ENCODE assay signal across 11 cellular contexts in the genomic region with DNA sequence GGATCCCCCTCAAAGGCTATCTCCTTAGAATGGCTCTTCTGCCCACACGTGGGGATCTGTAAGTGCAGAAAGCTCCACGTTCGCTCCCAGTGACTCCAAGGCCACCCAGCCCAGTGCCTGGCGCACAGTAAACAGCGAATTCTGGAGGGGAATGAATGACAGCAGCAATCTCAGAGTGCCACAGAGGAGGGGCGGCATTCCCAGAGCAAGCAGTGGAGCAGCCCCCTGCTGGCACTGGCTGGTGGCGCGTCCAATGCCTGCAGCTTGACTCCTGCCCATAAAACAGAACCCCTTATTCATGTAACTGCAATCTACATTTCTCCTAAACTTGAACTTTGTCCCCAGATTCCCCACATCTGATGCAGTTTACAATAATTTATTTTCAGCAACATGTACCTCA. TPM values are rescaled to one million over a fixed set of nuclear protein-coding genes. Genes with fewer than 3 reads are reported as not detected.
DNase-seq lines count a peak whose midpoint lies in the region; ATAC-seq, FAIRE-seq and TF ChIP-seq lines count a peak whose summit lies in the region.
"Had no signal": no experiment of that assay in that cellular context is flagged by ENCODE, and none has a peak within 500 bp of the region (broad histone marks: within the 10 kb centered on the region; RNA-seq: fewer than 3 reads in every experiment).

No MANE protein-coding gene starts in this region.

- H4K91ac ChIP-seq in H9 (ENCODE audit: insufficient read length, low read depth, low read length), result no peak overlapping the region

- BruUV-seq in HepG2 (replicated peaks; lab: Mats Ljungman, UMichigan), result no TSS peak

- H3K56ac ChIP-seq in H9 (ENCODE audit: insufficient read length, low read depth, low read length), result no peak overlapping the region

- H4K8ac ChIP-seq in H9 (replicated peaks; ENCODE audit: insufficient read length, low read depth, low read length), result no peak overlapping the region

- H2BK120ac ChIP-seq in H9 (ENCODE audit: low read depth, low read length, poor library complexity, severe bottlenecking), result no peak overlapping the region

- H3K9me3 ChIP-seq in H9 (ENCODE audit: control insufficient read depth, low read depth, low read length), result no peaks in the 10 kb centered on the region
- no peaks in the 10 kb centered on the region for H3K9me3 ChIP-seq in HepG2 (ENCODE audit: low read length)

- no peak overlapping the region for H2BK12ac ChIP-seq in H9 (ENCODE audit: insufficient read length, low read depth, low read length)

- H3K4me3 ChIP-seq in HepG2 (replicated peaks in 1 of 3; ENCODE audit: insufficient read depth in 1 of 3, low read depth in 2 of 3, low read length in 3 of 3), result no peak overlapping the region

- no peak overlapping the region for H3K4ac ChIP-seq in H9 (ENCODE audit: low read depth, low read length)

- DNase-seq in Caki2 (ENCODE audit: low read depth), result peak; percentile 15
- DNase-seq in H9, result peak; percentile 71
- DNase-seq in HepG2 (ENCODE audit: low spot score), result peak; percentile 14
- no peak for DNase-seq in GM19238 (ENCODE audit: insufficient read length, low spot score)
- DNase-seq in cortex of kidney (lab: John Stamatoyannopoulos, UW), result no peak
- no peak for DNase-seq in GM12891 (ENCODE audit: insufficient read length, low spot score)
- no peak for DNase-seq in SW 1271 (lab: John Stamatoyannopoulos, UW)
- DNase-seq: activated naive CD8-positive, alpha-beta T cell treated with anti-CD3 and anti-CD28 coated beads, Interleukin-2, amount 10 ng/mL, durations not matched to agents 7 days and 5 days had no signal

- WGBS in H9 (ENCODE audit: extremely low coverage, insufficient read length, low lambda C conversion rate), result no CpG with 5 or more reads among the region's 8 CpGs
- 6% methylated on average over 3 of the region's 8 CpGs for WGBS in HepG2 (ENCODE audit: low lambda C conversion rate)

- H4K20me1 ChIP-seq in H9 (ENCODE audit: control insufficient read depth, insufficient read depth, insufficient read length) (no peaks in the 10 kb centered on the region), HepG2 (ENCODE audit: insufficient read depth, low read length) (no peaks in the 10 kb centered on the region)

- intact Hi-C loops in HepG2 (cut with micrococcal nuclease; ENCODE audit: unreplicated experiment), result loop anchor here (2.0 kb wide), 1 partner anchor 265 kb away; no protein-coding TSS in a partner anchor

- POLR2A ChIA-PET in HepG2 (lab: Yijun Ruan, JAX), result no interaction called here

- peak; percentile 64 for FAIRE-seq in HepG2 (lab: Jason Lieb, UNC)
- FAIRE-seq in GM12891 (lab: Jason Lieb, UNC), result no peak

- H2AFZ ChIP-seq in H9 (ENCODE audit: low read length) (no peak overlapping the region), HepG2 (ENCODE audit: low read length) (no peak overlapping the region)

- H3K79me1 ChIP-seq in H9 (ENCODE audit: insufficient read depth, low read depth, low read length, poor library complexity, severe bottlenecking), result no peaks in the 10 kb centered on the region

- no peak overlapping the region for H3K18ac ChIP-seq in H9 (ENCODE audit: insufficient read length, low read depth, low read length)

- no peak overlapping the region for H3K4me2 ChIP-seq in H9 (ENCODE audit: insufficient read depth, insufficient read length, low read length)
- peak overlapping the region; percentile 41; the same call in 1 of the 2 replicates for H3K4me2 ChIP-seq in HepG2 (ENCODE audit: low read depth, low read length)

- H2BK20ac ChIP-seq in H9 (ENCODE audit: low read depth, low read length, poor library complexity, severe bottlenecking), result no peak overlapping the region

- peaks cover 2% of the 10 kb centered on the region; the same call in 1 of the 2 replicates for H3K4me1 ChIP-seq in H9 (ENCODE audit: insufficient read depth, low read length)
- 0 out of 2 replicates have a peak, but pooled peaks cover 4% of the 10 kb centered on the region for H3K4me1 ChIP-seq in HepG2 (ENCODE audit: insufficient read depth, low read length)

- no peak overlapping the region for H3T11ph ChIP-seq in H9 (ENCODE audit: low read length)

- H2BK15ac ChIP-seq in H9 (ENCODE audit: low read depth, low read length), result no peak overlapping the region

- no peak; the same call in 1 of the 2 replicates for TF ChIP-seq RAD21 in HepG2 (CRISPR knock-in tag; IDR thresholded peaks at IDR 0.05)

- no peak overlapping the region for H3K23ac ChIP-seq in H9 (ENCODE audit: insufficient read length, low read depth, low read length)

- in situ Hi-C loops in Caki2 (cut with HindIII; ENCODE audit: low pct_unique_long_range_greater_than_20kb, low sequenced_read_pairs), result no loop called here
- in situ Hi-C loops in HepG2 (cut with HindIII; ENCODE audit: extremely low pct_ligation_motif_present, low pct_unique_long_range_greater_than_20kb), result no loop called here

- TF ChIP-seq CTCF in H9 (conservative IDR thresholded peaks at IDR 0.05) (peak; percentile 69), VCaP (conservative IDR thresholded peaks at IDR 0.05) (peak; percentile 87), HepG2 (CRISPR knock-in tag; IDR thresholded peaks at IDR 0.05) (peak; percentile 73)

- H3K4me3 Mint-ChIP-seq in H9, result no peak overlapping the region
- H3K4me3 Mint-ChIP-seq: activated naive CD8-positive, alpha-beta T cell treated with anti-CD3 and anti-CD28 coated beads, Interleukin-2, amount 10 ng/mL, durations not matched to agents 7 days and 5 days had no signal

- peaks cover 31 to 33% of the 10 kb centered on the region in 2 experiments for H3K4me1 Mint-ChIP-seq in H9

- H3K9ac ChIP-seq in H9 (ENCODE audit: extremely low read depth, insufficient read length, low read length), result no peak overlapping the region
- no peak overlapping the region for H3K9ac ChIP-seq in HepG2 (ENCODE audit: insufficient read depth, low read depth, low read length)

- no peak for TF ChIP-seq EP300 in HepG2 (IDR thresholded peaks at IDR 0.05; ENCODE audit: low read depth in 2 of 2, low read length in 2 of 2)
- TF ChIP-seq EP300 in HepG2 (CRISPR knock-in tag; IDR thresholded peaks at IDR 0.05; ENCODE audit: borderline replicate concordance), result no peak

- H3K27me3 Mint-ChIP-seq in H9 (ENCODE audit: low read depth), result peaks cover 98% of the 10 kb centered on the region

- no peak for TF ChIP-seq POLR2A in HepG2 (IDR thresholded peaks at IDR 0.05; ENCODE audit: insufficient read depth in 1 of 2, low read depth in 2 of 2, low read length in 2 of 2)
- TF ChIP-seq POLR2A in GM12891 (IDR thresholded peaks at IDR 0.05; ENCODE audit: low read depth, low read length), result no peak

- H3K27me3 ChIP-seq in H9 (ENCODE audit: insufficient read depth, low read length), result peaks cover 39% of the 10 kb centered on the region
- peaks cover 3 to 59% of the 10 kb centered on the region in 2 experiments; a peak in 3 of 5 replicates for H3K27me3 ChIP-seq in HepG2 (ENCODE audit: control insufficient read depth in 1 of 2, insufficient read depth in 2 of 2, low read length in 2 of 2)

- no peaks in the 10 kb centered on the region for H3K36me3 ChIP-seq in HepG2 (replicated peaks in 1 of 2; ENCODE audit: control insufficient read depth in 1 of 2, insufficient read depth in 2 of 2, low read length in 2 of 2)

- no peak overlapping the region for H3K27ac Mint-ChIP-seq in H9
- H3K27ac Mint-ChIP-seq: activated naive CD8-positive, alpha-beta T cell treated with anti-CD3 and anti-CD28 coated beads, Interleukin-2, amount 10 ng/mL, durations not matched to agents 7 days and 5 days had no signal

- no peak overlapping the region for H2BK5ac ChIP-seq in H9 (ENCODE audit: insufficient read length, low read length)

- no peak overlapping the region for H4K5ac ChIP-seq in H9 (ENCODE audit: insufficient read length, low read depth, low read length)

- H3K36me3 Mint-ChIP-seq in H9 (ENCODE audit: insufficient read depth in 1 of 3, low read depth in 3 of 3), result no peaks in the 10 kb centered on the region
- H3K36me3 Mint-ChIP-seq: activated naive CD8-positive, alpha-beta T cell treated with anti-CD3 and anti-CD28 coated beads, Interleukin-2, amount 10 ng/mL, durations not matched to agents 7 days and 5 days had no signal

- 0 out of 2 replicates have a peak overlapping the region, but pooled peaks have one; percentile 24 for H3K14ac ChIP-seq in H9 (ENCODE audit: insufficient read depth, low read length)

- H3K9me3 Mint-ChIP-seq in H9, result peaks cover 0 to 3% of the 10 kb centered on the region in 2 experiments; a peak in 2 of 5 replicates
- H3K9me3 Mint-ChIP-seq: activated naive CD8-positive, alpha-beta T cell treated with anti-CD3 and anti-CD28 coated beads, Interleukin-2, amount 10 ng/mL, durations not matched to agents 7 days and 5 days had no signal

- no peak overlapping the region for H2AK5ac ChIP-seq in H9 (ENCODE audit: insufficient read length, low read length)

- peak; percentile 97 for ATAC-seq in HepG2

- H3K79me2 ChIP-seq in H9 (ENCODE audit: insufficient read depth, low read length) (no peaks in the 10 kb centered on the region), HepG2 (ENCODE audit: insufficient read depth, low read length) (no peaks in the 10 kb centered on the region)

- CTCF ChIA-PET in HepG2 (lab: Yijun Ruan, JAX; ENCODE audit: low intra/inter-chr PET ratio, low total read pairs), result interaction anchor here (1.6 kb wide), 1 partner anchor 265 kb away, joined by 7 read pairs; no protein-coding TSS in a partner anchor

- peaks cover 7% of the 10 kb centered on the region for H3K23me2 ChIP-seq in H9 (ENCODE audit: insufficient read length, low read depth, low read length, poor library complexity, severe bottlenecking)

- H3K27ac ChIP-seq in H9 (ENCODE audit: insufficient read length, low read depth, low read length) (no peak overlapping the region), VCaP (no peak overlapping the region), HepG2 (ENCODE audit: extremely low read length, insufficient read depth, low read length) (no peak overlapping the region)

RNA-seq across cellular contexts. Expression of a gene that starts 6.9 kb away (rescaled TPM):
- total RNA-seq in Caki2 (2014; rRNA removed; shearing (Covaris generic); ENCODE audit: low replicate concordance), result not detected in 2 replicates
- total RNA-seq in H9 (2021) (not detected in 2 replicates), HepG2 (2016; rRNA removed; fragmentation: Illumina TruSeq; extraction: Trizol) (not detected in 2 replicates)
- not detected in 2 replicates for total RNA-seq in HepG2 (2016; cell fraction: cytosol; rRNA removed; fragmentation: Illumina TruSeq; extraction: Trizol; ENCODE audit: low read depth)
- total RNA-seq in HepG2 (2016; cell fraction: insoluble cytoplasmic fraction; rRNA removed; fragmentation: Illumina TruSeq; extraction: Trizol), result not detected in 2 replicates
- total RNA-seq in HepG2 (2016; cell fraction: membrane; rRNA removed; fragmentation: Illumina TruSeq; extraction: Trizol), result not detected in 2 replicates
- total RNA-seq in HepG2 (2016; cell fraction: nucleus; rRNA removed; fragmentation: Illumina TruSeq; extraction: Trizol), result not detected in 2 replicates
- polyA plus RNA-seq in HepG2 (2011; rRNA removed), result not detected in 2 replicates
- polyA plus RNA-seq in HepG2 (2011; cell fraction: cytosol; rRNA removed), result not detected in 2 replicates
- polyA plus RNA-seq in HepG2 (2011; cell fraction: nucleus; rRNA removed), result not detected in 2 replicates
- not detected in 2 replicates for polyA plus RNA-seq in HepG2 (2012)
- not detected in 2 replicates for polyA plus RNA-seq in HepG2 (2016; cell fraction: cytosol; fragmentation: Illumina TruSeq; extraction: Trizol; ENCODE audit: low read depth)
- polyA plus RNA-seq in HepG2 (2016; cell fraction: insoluble cytoplasmic fraction; fragmentation: Illumina TruSeq; extraction: Trizol; ENCODE audit: low read depth), result not detected in 2 replicates
- polyA plus RNA-seq in HepG2 (2016; cell fraction: membrane; fragmentation: Illumina TruSeq; extraction: Trizol; ENCODE audit: low read depth), result not detected in 2 replicates
- not detected in 2 replicates for polyA plus RNA-seq in HepG2 (2016; cell fraction: nucleus; fragmentation: Illumina TruSeq; extraction: Trizol; ENCODE audit: insufficient read depth, low read depth)
- not detected in 2 replicates for polyA minus RNA-seq in HepG2 (2011; rRNA and poly(A)+ RNA removed; ENCODE audit: low replicate concordance)
- polyA minus RNA-seq in HepG2 (2011; cell fraction: cytosol; rRNA and poly(A)+ RNA removed), result not detected in 2 replicates
- not detected in 2 replicates for polyA minus RNA-seq in HepG2 (2011; cell fraction: nucleus; rRNA and poly(A)+ RNA removed)
- polyA plus RNA-seq in GM12891 (2012; ENCODE audit: low read depth, missing spikeins), result not detected
- total RNA-seq: activated naive CD8-positive, alpha-beta T cell treated with anti-CD3 and anti-CD28 coated beads, Interleukin-2, amount 10 ng/mL, durations not matched to agents 7 days and 5 days; HT1080; renal cortical epithelial cell had no signal

Comparison
In these comparisons a context has a peak if more than half of its experiments do, and no peak if none do; other contexts are left out.
1. DNase-seq: peak in Caki2 (single experiment), H9 (single experiment) and HepG2 (single experiment); none in GM19238 (single experiment), cortex of kidney (single experiment), GM12891 (single experiment) and SW 1271 (0 of 2).
2. Peak in every context shown above with its lines, with median percentiles within 50 percentile points of each other: CTCF ChIP-seq.